Comparison of ENCODE assay signal across 10 cellular contexts in genomic region chr19:34360354-34360909, GRCh38. TPM values are rescaled to one million over a fixed set of nuclear protein-coding genes. Genes with fewer than 3 reads are reported as not detected.
DNase-seq lines count a peak whose midpoint lies in the region; ATAC-seq and TF ChIP-seq lines count a peak whose summit lies in the region.
"Had no signal": no experiment of that assay in that cellular context is flagged by ENCODE, and none has a peak within 500 bp of the region (broad histone marks: within the 10 kb centered on the region; RNA-seq: fewer than 3 reads in every experiment).

No MANE protein-coding gene starts in this region.

- H3K36me3 Mint-ChIP-seq in CD4-positive, alpha-beta memory T cell, result peaks cover 0 to 9% of the 10 kb centered on the region in 2 donors
- H3K36me3 Mint-ChIP-seq in chondrocyte (ENCODE audit: low read depth), result no peaks in the 10 kb centered on the region
- no peaks in the 10 kb centered on the region for H3K36me3 Mint-ChIP-seq in osteocyte (ENCODE audit: unreplicated experiment)

- no peak overlapping the region for H3K27ac ChIP-seq in CD4-positive, alpha-beta memory T cell (ENCODE audit: low read depth, low read length)

- H3K4me3 Mint-ChIP-seq in CD4-positive, alpha-beta memory T cell, result peak overlapping the region; percentile 82 to 95 (median 90)
- H3K4me3 Mint-ChIP-seq in chondrocyte (ENCODE audit: unreplicated experiment) (no peak overlapping the region), osteocyte (ENCODE audit: unreplicated experiment) (no peak overlapping the region)

- ATAC-seq in GM18502 (IDR thresholded peaks at IDR 0.05; ENCODE audit: poor library complexity, unreplicated experiment), result no peak
- ATAC-seq: activated CD4-positive, CD25-positive, alpha-beta regulatory T cell treated with anti-CD3 and anti-CD28 coated beads, Interleukin-2, amount 50 U/mL, for 24 hours had no signal

- H3K4me3 ChIP-seq in CD4-positive, alpha-beta memory T cell (ENCODE audit: low read length in 2 of 2), result no peak overlapping the region
- peak overlapping the region; percentile 70; the same call in 1 of the 2 replicates for H3K4me3 ChIP-seq in Jurkat, Clone E6-1 (ENCODE audit: low read length)

- H3K27me3 ChIP-seq in CD4-positive, alpha-beta memory T cell (ENCODE audit: insufficient read depth, low read length), result no peaks in the 10 kb centered on the region

- POLR2A ChIA-PET in CD4-positive, alpha-beta memory T cell (lab: Charles Lee; ENCODE audit: partially characterized antibody), result interaction anchor here (2.2 to 2.5 kb wide), 2 partner anchors 9 to 10 kb away, joined by 8 to 14 read pairs; no protein-coding TSS in a partner anchor

- H3K9me3 ChIP-seq in CD4-positive, alpha-beta memory T cell (ENCODE audit: control insufficient read depth in 1 of 2, low read length in 2 of 2), result no peaks in the 10 kb centered on the region

- peaks cover 19 to 40% (median 31%) of the 10 kb centered on the region in 4 donors for H3K4me1 Mint-ChIP-seq in CD4-positive, alpha-beta memory T cell
- H3K4me1 Mint-ChIP-seq in chondrocyte (ENCODE audit: low read depth) (peaks cover 29% of the 10 kb centered on the region), osteocyte (ENCODE audit: unreplicated experiment) (peaks cover 25% of the 10 kb centered on the region)

- H3K4me1 ChIP-seq in CD4-positive, alpha-beta memory T cell (ENCODE audit: insufficient read depth, low read length), result peaks cover 25% of the 10 kb centered on the region

- no peaks in the 10 kb centered on the region for H3K27me3 Mint-ChIP-seq in CD4-positive, alpha-beta memory T cell
- H3K27me3 Mint-ChIP-seq in chondrocyte (ENCODE audit: low read depth) (no peaks in the 10 kb centered on the region), osteocyte (ENCODE audit: unreplicated experiment) (no peaks in the 10 kb centered on the region)

- H3K27ac Mint-ChIP-seq in CD4-positive, alpha-beta memory T cell, result peak overlapping the region in 6 of 7 donors; percentile 57 to 97 (median 94)
- H3K27ac Mint-ChIP-seq in chondrocyte (ENCODE audit: unreplicated experiment) (peak overlapping the region; percentile 47), osteocyte (ENCODE audit: unreplicated experiment) (peak overlapping the region; percentile 91)

- peaks cover 0 to 4% (median 0%) of the 10 kb centered on the region in 8 donors for H3K9me3 Mint-ChIP-seq in CD4-positive, alpha-beta memory T cell
- H3K9me3 Mint-ChIP-seq in chondrocyte (ENCODE audit: low read depth) (no peaks in the 10 kb centered on the region), osteocyte (ENCODE audit: unreplicated experiment) (no peaks in the 10 kb centered on the region)
- H3K9me3 Mint-ChIP-seq: HFFc6 had no signal

- intact Hi-C loops in CD4-positive, alpha-beta memory T cell (cut with micrococcal nuclease), result no loop called here

- no peaks in the 10 kb centered on the region for H3K36me3 ChIP-seq in CD4-positive, alpha-beta memory T cell (ENCODE audit: insufficient read depth, low read length)

- TF ChIP-seq CTCF in chondrocyte (IDR thresholded peaks at IDR 0.05) (no peak), osteocyte (IDR thresholded peaks at IDR 0.05) (no peak)

- no peak for DNase-seq in CD4-positive, alpha-beta memory T cell
- no peak for DNase-seq in Jurkat, Clone E6-1 (ENCODE audit: low read depth, low spot score)
- no peak for DNase-seq in chondrocyte (ENCODE audit: low spot score)
- DNase-seq in osteocyte (ENCODE audit: extremely low spot score, unreplicated experiment), result no peak
- no peak for DNase-seq in NK-92 (lab: John Stamatoyannopoulos, UW; ENCODE audit: unreplicated experiment)
- DNase-seq in SK-N-DZ (ENCODE audit: low spot score), result no peak
- no peak for DNase-seq in kidney tubule cell (ENCODE audit: low spot score)
- DNase-seq: HFFc6 had no signal

- CTCF ChIA-PET in CD4-positive, alpha-beta memory T cell (lab: Charles Lee; ENCODE audit: partially characterized antibody), result no interaction called here

RNA-seq across cellular contexts. Expression of gene GPI, which starts 4.6 kb away (rescaled TPM):
- 100 to 1,000 TPM; 121 to 127 TPM for total RNA-seq in CD4-positive, alpha-beta memory T cell
- 100 to 1,000 TPM; 127 to 156 TPM for polyA plus RNA-seq in CD4-positive, alpha-beta memory T cell
- polyA plus RNA-seq in Jurkat, Clone E6-1 (2012; ENCODE audit: insufficient read depth, insufficient read length), result 407 TPM
- total RNA-seq in chondrocyte (209 to 228 TPM (median 221 TPM) in 3 replicates), osteocyte (181 and 192 TPM in 2 replicates)
- polyA plus RNA-seq in SK-N-DZ (2014; cell fraction: cytosol; rRNA removed), result 151 and 174 TPM in 2 replicates
- polyA plus RNA-seq in SK-N-DZ (2014; cell fraction: nucleus; rRNA removed), result 90.8 and 155 TPM in 2 replicates

RNA-seq across cellular contexts. Expression of gene PDCD2L, which starts 43.8 kb away (rescaled TPM):
- 10 to 100 TPM in 1 of 2 experiments, 1 to 10 TPM in 1; 8.8 to 12.3 TPM for total RNA-seq in CD4-positive, alpha-beta memory T cell
- 10 to 100 TPM; 11.4 to 18.9 TPM for polyA plus RNA-seq in CD4-positive, alpha-beta memory T cell
- polyA plus RNA-seq in Jurkat, Clone E6-1 (2012; ENCODE audit: insufficient read depth, insufficient read length), result 50.0 TPM
- 6.6 to 8.7 TPM (median 8.6 TPM) in 3 replicates for total RNA-seq in chondrocyte
- total RNA-seq in osteocyte, result 7.1 and 11.1 TPM in 2 replicates
- 30.0 and 30.2 TPM in 2 replicates for polyA plus RNA-seq in SK-N-DZ (2014; cell fraction: cytosol; rRNA removed)
- polyA plus RNA-seq in SK-N-DZ (2014; cell fraction: nucleus; rRNA removed), result 26.6 and 27.7 TPM in 2 replicates

Comparison
In these comparisons a context has a peak if more than half of its experiments do, and no peak if none do; other contexts are left out.
1. H3K4me3 Mint-ChIP-seq: peak in CD4-positive, alpha-beta memory T cell (8 of 8); none in chondrocyte (single experiment) and osteocyte (single experiment).
2. Peak in every context shown above with its lines, with median percentiles within 50 percentile points of each other: H3K27ac Mint-ChIP-seq.